1 cellular context compared by ENCODE assay signal in the genomic region with DNA sequence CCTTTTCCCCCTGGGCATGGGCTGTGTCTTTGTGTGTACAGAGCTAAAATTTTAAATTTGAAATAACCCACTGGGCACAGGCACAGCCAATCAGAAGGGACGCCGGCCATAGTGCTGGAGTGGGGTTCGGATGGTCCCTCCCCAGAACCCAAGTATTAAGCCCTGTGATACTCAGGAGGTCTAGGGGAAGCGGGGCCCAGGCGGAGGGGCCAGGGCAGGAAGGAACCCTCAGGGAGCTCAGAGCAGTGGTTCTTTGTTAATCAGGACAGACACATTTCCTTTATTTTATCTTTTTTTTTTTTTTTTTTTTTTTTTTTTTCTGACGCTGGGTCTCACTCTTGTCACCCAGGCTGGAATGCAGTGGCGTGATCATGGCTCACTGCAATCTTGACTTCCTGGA.
TF ChIP-seq lines count a peak whose summit lies in the region.

No MANE protein-coding gene starts in this region.

TF ChIP-seq in HepG2, 621 proteins besides CTCF, POLR2A, EP300 and RAD21 (continued from another document):
- TF ChIP-seq, protein P1, sequence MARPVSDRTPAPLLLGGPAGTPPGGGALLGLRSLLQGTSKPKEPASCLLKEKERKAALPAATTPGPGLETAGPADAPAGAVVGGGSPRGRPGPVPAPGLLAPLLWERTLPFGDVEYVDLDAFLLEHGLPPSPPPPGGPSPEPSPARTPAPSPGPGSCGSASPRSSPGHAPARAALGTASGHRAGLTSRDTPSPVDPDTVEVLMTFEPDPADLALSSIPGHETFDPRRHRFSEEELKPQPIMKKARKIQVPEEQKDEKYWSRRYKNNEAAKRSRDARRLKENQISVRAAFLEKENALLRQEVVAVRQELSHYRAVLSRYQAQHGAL (CRISPR knock-in tag; IDR thresholded peaks at IDR 0.05; ENCODE audit: not compliant biosample characterization), result no peak
- no peak for TF ChIP-seq THYN1 (CRISPR knock-in tag; IDR thresholded peaks at IDR 0.05; ENCODE audit: borderline replicate concordance, low read depth)
- TF ChIP-seq KLF9 (CRISPR knock-in tag; IDR thresholded peaks at IDR 0.05; ENCODE audit: low read depth), result no peak
- no peak for TF ChIP-seq U2AF2 (IDR thresholded peaks at IDR 0.05; ENCODE audit: low read depth, low read length)
- TF ChIP-seq ZNF749 (CRISPR knock-in tag; IDR thresholded peaks at IDR 0.05; ENCODE audit: borderline replicate concordance), result no peak
- TF ChIP-seq NFKBIZ (CRISPR knock-in tag; IDR thresholded peaks at IDR 0.05), result no peak
- no peak for TF ChIP-seq CBX5 (CRISPR knock-in tag; IDR thresholded peaks at IDR 0.05; ENCODE audit: borderline replicate concordance)
TF ChIP-seq in HepG2: peak in this region for 0.
